ENCODE assay signal across 10 cellular contexts in the genomic region with DNA sequence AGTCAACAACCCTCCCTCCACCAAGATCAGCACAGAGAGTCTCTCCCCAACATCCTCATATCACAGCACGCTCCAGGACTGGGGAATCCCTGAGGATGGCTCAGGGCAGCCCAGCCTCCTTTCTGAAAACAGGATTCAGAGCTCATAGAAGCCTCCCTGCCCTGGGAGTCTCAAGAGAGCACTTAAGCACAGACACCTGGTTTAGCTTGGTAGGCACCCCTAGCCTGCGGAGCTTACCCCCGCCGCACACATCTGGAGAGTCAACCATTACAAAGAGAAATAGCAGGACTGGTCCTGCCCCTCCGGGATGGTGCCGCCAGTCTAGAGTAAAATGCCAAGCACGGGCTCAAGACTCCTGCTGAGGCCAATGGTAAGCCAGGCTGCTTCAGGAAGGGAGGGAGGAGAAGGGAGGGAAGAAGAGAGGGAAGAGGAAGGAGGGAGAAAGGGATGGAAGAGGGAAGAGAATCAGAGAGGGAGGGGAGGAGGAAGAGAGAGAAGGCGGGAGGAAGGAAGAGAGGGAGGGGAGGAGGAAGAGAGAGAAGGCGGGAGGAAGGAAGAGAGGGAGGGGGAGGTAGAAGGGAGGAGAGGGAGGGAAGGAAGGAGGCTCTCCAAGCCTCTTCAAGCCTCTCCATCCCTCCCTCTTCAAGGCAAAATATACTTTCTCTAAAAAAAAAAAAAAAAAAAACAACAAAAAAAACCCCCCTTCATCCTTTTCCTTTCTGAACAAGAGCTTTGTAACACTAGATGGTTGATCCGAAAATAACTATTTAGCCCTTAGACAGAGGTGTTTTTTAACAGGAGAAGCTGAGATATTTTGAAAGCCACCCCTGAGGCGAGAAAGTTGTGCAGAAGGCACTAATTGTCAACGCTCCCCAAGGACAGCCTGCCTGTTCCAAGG.
DNase-seq lines count a peak whose midpoint lies in the region; TF ChIP-seq lines count a peak whose summit lies in the region.
"Had no signal": no experiment of that assay in that cellular context is flagged by ENCODE, and none has a peak within 500 bp of the region (broad histone marks: within the 10 kb centered on the region; RNA-seq: fewer than 3 reads in every experiment).

No MANE protein-coding gene starts in this region.

- H3K36me3 ChIP-seq in KOPT-K1 (ENCODE audit: insufficient read depth, low read length), result no peaks in the 10 kb centered on the region
- H3K36me3 ChIP-seq in adipocyte (ENCODE audit: control insufficient read depth, insufficient read depth, low read length, severe bottlenecking), result no peaks in the 10 kb centered on the region
- no peaks in the 10 kb centered on the region for H3K36me3 ChIP-seq in iPS DF 6.9 (ENCODE audit: control insufficient read depth, insufficient read depth, low read length)
- no peaks in the 10 kb centered on the region for H3K36me3 ChIP-seq in spleen
- H3K36me3 ChIP-seq: prostate gland had no signal

- H3K4me3 ChIP-seq in adipocyte (ENCODE audit: low read length) (peak overlapping the region; percentile 58), iPS DF 6.9 (ENCODE audit: low read length) (peak overlapping the region; percentile 47; the same call in 1 of the 2 replicates), spleen (peak overlapping the region in 1 of 8 donors; percentile 27)
- H3K4me3 ChIP-seq: prostate gland had no signal

- TF ChIP-seq POLR2A in spleen (IDR thresholded peaks at IDR 0.05), result no peak

- H3K27ac ChIP-seq in KOPT-K1 (ENCODE audit: low read depth, low read length, poor library complexity, severe bottlenecking) (peak overlapping the region; percentile 51), iPS DF 6.9 (ENCODE audit: low read length) (no peak overlapping the region), spleen (no peak overlapping the region)
- H3K27ac ChIP-seq: prostate gland had no signal

- peaks cover 36% of the 10 kb centered on the region for H3K4me1 ChIP-seq in adipocyte (ENCODE audit: control insufficient read depth, insufficient read depth, low read length)
- H3K4me1 ChIP-seq in iPS DF 6.9 (ENCODE audit: control insufficient read depth, insufficient read depth, low read length), result peaks cover 9% of the 10 kb centered on the region; the same call in 1 of the 2 replicates
- H3K4me1 ChIP-seq in spleen, result peaks cover 0 to 19% (median 10%) of the 10 kb centered on the region in 6 donors

- WGBS in iPS DF 6.9 (ENCODE audit: insufficient coverage, insufficient read length), result no CpG with 5 or more reads among the region's 12 CpGs
- WGBS in spleen, 5 donors, result 42 to 58% (median 51%) methylated on average over 11 to 12 of the region's 12 CpGs

- H3K27me3 ChIP-seq in adipocyte (replicated peaks; ENCODE audit: control insufficient read depth, insufficient read depth, low read length), result peaks cover 26% of the 10 kb centered on the region
- no peaks in the 10 kb centered on the region for H3K27me3 ChIP-seq in iPS DF 6.9 (ENCODE audit: control insufficient read depth, insufficient read depth, low read length)
- H3K27me3 ChIP-seq in spleen (replicated peaks in 1 of 7), result peaks cover 0 to 18% (median 0%) of the 10 kb centered on the region in 7 donors

- intact Hi-C loops in spleen (cut with DNase I; ENCODE audit: low total_unique reads), result no loop called here

- no peak for TF ChIP-seq CTCF in spleen (IDR thresholded peaks at IDR 0.05 in 8 of 11, conservative IDR thresholded peaks at IDR 0.05 in 3 of 11)

- no peaks in the 10 kb centered on the region for H3K9me3 ChIP-seq in KOPT-K1 (ENCODE audit: insufficient read depth, low read length, poor library complexity, severe bottlenecking)
- H3K9me3 ChIP-seq in adipocyte (ENCODE audit: control insufficient read depth, low read length), result peaks cover 6% of the 10 kb centered on the region
- no peaks in the 10 kb centered on the region for H3K9me3 ChIP-seq in iPS DF 6.9 (ENCODE audit: control insufficient read depth, insufficient read depth, low read length)
- no peaks in the 10 kb centered on the region for H3K9me3 ChIP-seq in spleen
- H3K9me3 ChIP-seq: prostate gland had no signal

- peak overlapping the region; percentile 13 for H3K9ac ChIP-seq in adipocyte (ENCODE audit: low read length)

- DNase-seq in adipocyte (ENCODE audit: low read depth) (no peak), iPS DF 6.9 (ENCODE audit: low read depth, low spot score) (no peak), spleen (peak; percentile 57), HT-29 (ENCODE audit: low spot score) (no peak), midbrain (lab: John Stamatoyannopoulos, UW) (no peak), glomerular visceral epithelial cell (ENCODE audit: extremely low spot score) (no peak)
- DNase-seq: activated effector memory CD4-positive, alpha-beta T cell treated with anti-CD3 and anti-CD28 coated beads, Interleukin-2, amount 50 U/mL, for 16 hours; stimulated activated naive CD8-positive, alpha-beta T cell treated with anti-CD3 and anti-CD28 coated beads, Interleukin-15, amount 100 ng/mL, for 72 hours had no signal
